ENCODE assay signal across 1 cellular context in genomic region chr9:35157836-35158235, GRCh38. TPM values are rescaled to one million over a fixed set of nuclear protein-coding genes. Genes with fewer than 3 reads are reported as not detected.
"Had no signal": no experiment of that assay in that cellular context is flagged by ENCODE, and none has a peak within 500 bp of the region (broad histone marks: within the 10 kb centered on the region; RNA-seq: fewer than 3 reads in every experiment).

No MANE protein-coding gene starts in this region.

RNA-seq across cellular contexts. Expression of gene UNC13B, which starts 4.0 kb away (rescaled TPM):
- polyA plus RNA-seq: IgD-negative memory B cell had no signal
